ENCODE assay signal across 8 cellular contexts in genomic region chr16:85947511-85948509, GRCh38. TPM values are rescaled to one million over a fixed set of nuclear protein-coding genes. Genes with fewer than 3 reads are reported as not detected.
DNase-seq lines count a peak whose midpoint lies in the region; ATAC-seq and TF ChIP-seq lines count a peak whose summit lies in the region.

No MANE protein-coding gene starts in this region.

- H3K9me3 Mint-ChIP-seq in CD8-positive, alpha-beta T cell, result no peaks in the 10 kb centered on the region

- peak overlapping the region; percentile 13; the same call in 1 of the 2 replicates for H2AFZ ChIP-seq in Karpas-422 (ENCODE audit: low read length)

- DNase-seq in CD8-positive, alpha-beta T cell, result peak in 2 of 7 experiments; percentile 9 to 34
- no peak for DNase-seq in Karpas-422
- peak; percentile 9 for DNase-seq in central memory CD4-positive, alpha-beta T cell
- DNase-seq in upper lobe of right lung, result no peak
- no peak for DNase-seq in HPDE6-E6E7 (ENCODE audit: extremely low spot score)
- no peak for DNase-seq in superior temporal gyrus (ENCODE audit: extremely low spot score)
- no peak for DNase-seq in H4 (ENCODE audit: low spot score)

- H3K27me3 ChIP-seq in CD8-positive, alpha-beta T cell (ENCODE audit: insufficient read depth, low read length), result no peaks in the 10 kb centered on the region
- H3K27me3 ChIP-seq in Karpas-422 (ENCODE audit: low read length) (peaks cover 4% of the 10 kb centered on the region; the same call in 1 of the 2 replicates), upper lobe of right lung (peaks cover 6% of the 10 kb centered on the region)

- H3K36me3 ChIP-seq in CD8-positive, alpha-beta T cell (ENCODE audit: insufficient read depth, low read length), result no peaks in the 10 kb centered on the region
- H3K36me3 ChIP-seq in Karpas-422 (ENCODE audit: insufficient read depth, low read length), result no peaks in the 10 kb centered on the region
- H3K36me3 ChIP-seq in upper lobe of right lung, result no peaks in the 10 kb centered on the region

- peak; percentile 78 for ATAC-seq in CD8-positive, alpha-beta T cell
- ATAC-seq in GM21390 (IDR thresholded peaks at IDR 0.05; ENCODE audit: unreplicated experiment) (peak; percentile 74), upper lobe of right lung (no peak)

- peaks cover 38% of the 10 kb centered on the region for H3K4me1 Mint-ChIP-seq in CD8-positive, alpha-beta T cell (ENCODE audit: low read depth)

- peak overlapping the region; percentile 79 for H3K4me3 Mint-ChIP-seq in CD8-positive, alpha-beta T cell

- no peaks in the 10 kb centered on the region for H3K9me3 ChIP-seq in CD8-positive, alpha-beta T cell (ENCODE audit: low read length)
- H3K9me3 ChIP-seq in Karpas-422 (ENCODE audit: low read length), result no peaks in the 10 kb centered on the region
- no peaks in the 10 kb centered on the region for H3K9me3 ChIP-seq in upper lobe of right lung

- H3K4me3 ChIP-seq in CD8-positive, alpha-beta T cell (ENCODE audit: low read depth, low read length), result peak overlapping the region; percentile 47
- H3K4me3 ChIP-seq in Karpas-422 (ENCODE audit: low read length) (peak overlapping the region; percentile 26; the same call in 1 of the 2 replicates), upper lobe of right lung (peak overlapping the region; percentile 28)

- CTCF ChIA-PET in CD8-positive, alpha-beta T cell (lab: Charles Lee), result interaction anchor here (0.7 to 1.3 kb wide), 2 partner anchors 126 to 127 kb away, joined by 3 read pairs; no protein-coding TSS in a partner anchor

- no peaks in the 10 kb centered on the region for H3K27me3 Mint-ChIP-seq in CD8-positive, alpha-beta T cell (ENCODE audit: low read depth)

- no peaks in the 10 kb centered on the region for H3K79me2 ChIP-seq in Karpas-422 (ENCODE audit: low read length)

- no peak for TF ChIP-seq CTCF in CD8-positive, alpha-beta T cell (IDR thresholded peaks at IDR 0.05)
- TF ChIP-seq CTCF in upper lobe of right lung (IDR thresholded peaks at IDR 0.05), result no peak

- peak overlapping the region; percentile 65 for H3K4me2 ChIP-seq in Karpas-422 (ENCODE audit: low read depth, low read length, poor library complexity, severe bottlenecking)

- H3K36me3 Mint-ChIP-seq in CD8-positive, alpha-beta T cell, result no peaks in the 10 kb centered on the region

- H3K4me1 ChIP-seq in CD8-positive, alpha-beta T cell (ENCODE audit: insufficient read depth, low read length), result peaks cover 23% of the 10 kb centered on the region
- H3K4me1 ChIP-seq in Karpas-422 (ENCODE audit: low read length) (peaks cover 46% of the 10 kb centered on the region), upper lobe of right lung (no peaks in the 10 kb centered on the region)

- H3K9ac ChIP-seq in Karpas-422 (ENCODE audit: low read length), result peak overlapping the region; percentile 36; the same call in 1 of the 2 replicates

- intact Hi-C loops in CD8-positive, alpha-beta T cell (cut with DNase I, micrococcal nuclease), result no loop called here
- intact Hi-C loops in upper lobe of right lung (cut with DNase I), result no loop called here

- H3K27ac ChIP-seq in CD8-positive, alpha-beta T cell (ENCODE audit: low read depth, low read length), result no peak overlapping the region
- no peak overlapping the region for H3K27ac ChIP-seq in Karpas-422 (ENCODE audit: low read length)
- H3K27ac ChIP-seq in upper lobe of right lung, result no peak overlapping the region

- peak overlapping the region; percentile 9 for H3K27ac Mint-ChIP-seq in CD8-positive, alpha-beta T cell

- H3K9me2 ChIP-seq in Karpas-422 (replicated peaks; ENCODE audit: insufficient read depth, low read length), result no peaks in the 10 kb centered on the region

- no peaks in the 10 kb centered on the region for H4K20me1 ChIP-seq in Karpas-422 (ENCODE audit: insufficient read depth, low read depth, low read length)

- POLR2A ChIA-PET in CD8-positive, alpha-beta T cell (lab: Charles Lee), result no interaction called here

RNA-seq across cellular contexts. Expression of gene IRF8, which starts 48.8 kb away (rescaled TPM):
- 10 to 100 TPM; 23.0 to 25.5 TPM for total RNA-seq in CD8-positive, alpha-beta T cell
- 285 and 592 TPM in 2 replicates for total RNA-seq in Karpas-422 (2014; rRNA removed; shearing (Covaris generic); ENCODE audit: low replicate concordance)
- 43.1 TPM for total RNA-seq in upper lobe of right lung
- 1.7 and 1.9 TPM in 2 replicates for total RNA-seq in H4 (2014; rRNA removed; shearing (Covaris generic))
